In the genomic region with DNA sequence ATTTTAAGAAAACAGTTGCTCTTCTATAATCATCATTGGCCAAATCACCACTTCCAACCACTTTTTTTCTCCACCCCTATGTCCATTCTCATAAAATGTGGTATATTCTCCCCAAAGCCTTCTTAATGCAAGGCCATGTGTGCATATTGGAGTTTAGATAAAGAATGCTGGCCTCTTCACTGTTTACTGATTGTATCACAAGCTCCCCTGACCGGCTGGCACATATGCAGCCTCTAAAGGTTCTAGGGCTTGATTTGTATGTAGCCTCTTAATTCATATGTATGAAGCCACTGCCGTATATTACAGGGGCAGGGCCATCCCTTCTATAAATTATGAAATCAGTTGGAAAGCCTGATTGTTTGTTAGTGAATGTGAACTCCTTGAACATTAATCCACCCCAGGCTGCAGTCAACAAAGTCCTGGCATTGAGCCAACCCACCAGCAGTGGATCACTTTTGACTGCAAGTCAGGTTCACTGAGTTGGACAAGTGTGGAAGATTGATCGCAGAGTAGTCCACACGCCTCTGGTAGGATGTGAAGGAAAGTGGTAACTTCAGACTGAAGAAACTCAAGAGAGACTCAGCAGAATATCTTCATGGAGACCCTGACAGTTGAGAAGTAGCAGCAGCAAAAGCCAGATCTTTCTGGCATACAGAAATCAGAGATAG, we compare ENCODE assay signal across 1 cellular context.
TF ChIP-seq lines count a peak whose summit lies in the region.

No MANE protein-coding gene starts in this region.

TF ChIP-seq in HepG2, 621 proteins besides CTCF, POLR2A, EP300 and RAD21 (continued from another document):
- TF ChIP-seq, protein P1, sequence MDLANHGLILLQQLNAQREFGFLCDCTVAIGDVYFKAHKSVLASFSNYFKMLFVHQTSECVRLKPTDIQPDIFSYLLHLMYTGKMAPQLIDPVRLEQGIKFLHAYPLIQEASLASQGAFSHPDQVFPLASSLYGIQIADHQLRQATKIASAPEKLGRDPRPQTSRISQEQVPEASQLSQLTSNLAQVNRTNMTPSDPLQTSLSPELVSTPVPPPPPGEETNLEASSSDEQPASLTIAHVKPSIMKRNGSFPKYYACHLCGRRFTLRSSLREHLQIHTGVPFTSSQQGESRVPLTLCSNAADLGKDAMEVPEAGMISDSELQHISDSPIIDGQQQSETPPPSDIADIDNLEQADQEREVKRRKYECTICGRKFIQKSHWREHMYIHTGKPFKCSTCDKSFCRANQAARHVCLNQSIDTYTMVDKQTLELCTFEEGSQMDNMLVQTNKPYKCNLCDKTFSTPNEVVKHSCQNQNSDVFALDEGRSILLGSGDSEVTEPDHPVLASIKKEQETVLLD (CRISPR knock-in tag; IDR thresholded peaks at IDR 0.05; ENCODE audit: low read depth), result no peak
- TF ChIP-seq POLR2G (IDR thresholded peaks at IDR 0.05; ENCODE audit: low read depth, low read length), result no peak
- no peak for TF ChIP-seq SP5 (CRISPR knock-in tag; IDR thresholded peaks at IDR 0.05; ENCODE audit: borderline replicate concordance, low read depth)
- TF ChIP-seq PITX1 (CRISPR knock-in tag; IDR thresholded peaks at IDR 0.05), result peak; percentile 84
- TF ChIP-seq PAWR (CRISPR knock-in tag; IDR thresholded peaks at IDR 0.05; ENCODE audit: borderline replicate concordance), result no peak
- no peak for TF ChIP-seq FOXP1 (IDR thresholded peaks at IDR 0.05)
- peak; percentile 11; the same call in 1 of the 2 replicates for TF ChIP-seq FOXP1 (CRISPR knock-in tag; IDR thresholded peaks at IDR 0.05)
